1 cellular context compared by ENCODE assay signal in genomic region chr17:28576758-28577465, GRCh38.
TF ChIP-seq lines count a peak whose summit lies in the region.

Gene ALDOC, minus strand, starts transcription at chr17:28576895. Its CDS starts 1,363 bp downstream, at chr17:28575532.

TF ChIP-seq in HepG2, 621 proteins besides CTCF, POLR2A, EP300 and RAD21 (continued from another document and continues in another):
- no peak for TF ChIP-seq ZBTB46 (CRISPR knock-in tag; IDR thresholded peaks at IDR 0.05; ENCODE audit: borderline replicate concordance)
- peak; percentile 44; the same call in 1 of the 2 replicates for TF ChIP-seq MAZ (IDR thresholded peaks at IDR 0.05; ENCODE audit: borderline replicate concordance, low read depth, low read length)
- peak; percentile 63; the same call in 1 of the 2 replicates for TF ChIP-seq MAZ (CRISPR knock-in tag; IDR thresholded peaks at IDR 0.05; ENCODE audit: low read depth)
- 0 out of 2 replicates have a peak, but pooled peaks have one; percentile 38 for TF ChIP-seq BCL6 (CRISPR knock-in tag; IDR thresholded peaks at IDR 0.05)
- no peak for TF ChIP-seq ZNF333 (CRISPR knock-in tag; IDR thresholded peaks at IDR 0.05; ENCODE audit: borderline replicate concordance)
- peak; percentile 64 for TF ChIP-seq PAXIP1 (CRISPR knock-in tag; conservative IDR thresholded peaks at IDR 0.05)
- peak; percentile 48 for TF ChIP-seq ZNF781 (CRISPR knock-in tag; IDR thresholded peaks at IDR 0.05; ENCODE audit: borderline replicate concordance, not compliant biosample characterization)
- TF ChIP-seq IKZF1 (IDR thresholded peaks at IDR 0.05): no peak
- peak; percentile 57; the same call in 1 of the 2 replicates for TF ChIP-seq ZFP91 (CRISPR knock-in tag; IDR thresholded peaks at IDR 0.05; ENCODE audit: borderline replicate concordance)
- no peak for TF ChIP-seq ZNF674 (CRISPR knock-in tag; IDR thresholded peaks at IDR 0.05; ENCODE audit: low read depth)
- TF ChIP-seq PLRG1 (conservative IDR thresholded peaks at IDR 0.05): no peak
- peak; percentile 75; the same call in 1 of the 2 replicates for TF ChIP-seq RNF2 (conservative IDR thresholded peaks at IDR 0.05; ENCODE audit: low read depth)
- TF ChIP-seq REL (CRISPR knock-in tag; conservative IDR thresholded peaks at IDR 0.05): no peak
- TF ChIP-seq ZNF136 (CRISPR knock-in tag; IDR thresholded peaks at IDR 0.05; ENCODE audit: low read depth): no peak
- peak; percentile 77; the same call in 1 of the 2 replicates for TF ChIP-seq ARID4A (CRISPR knock-in tag; IDR thresholded peaks at IDR 0.05; ENCODE audit: borderline replicate concordance)
- peak; percentile 58 for TF ChIP-seq PATZ1 (CRISPR knock-in tag; IDR thresholded peaks at IDR 0.05)
- no peak for TF ChIP-seq JDP2 (CRISPR knock-in tag; IDR thresholded peaks at IDR 0.05; ENCODE audit: borderline replicate concordance)
- no peak for TF ChIP-seq RFX1 (IDR thresholded peaks at IDR 0.05)
- TF ChIP-seq ATF7 (IDR thresholded peaks at IDR 0.05): no peak
- TF ChIP-seq ATF7 (CRISPR knock-in tag; IDR thresholded peaks at IDR 0.05): no peak
- TF ChIP-seq ZXDC (CRISPR knock-in tag; IDR thresholded peaks at IDR 0.05): no peak
- peak; percentile 77; the same call in 1 of the 2 replicates for TF ChIP-seq SAFB2 (CRISPR knock-in tag; IDR thresholded peaks at IDR 0.05; ENCODE audit: borderline replicate concordance, low read depth)
- no peak for TF ChIP-seq RELA (CRISPR knock-in tag; IDR thresholded peaks at IDR 0.05)
- peak; percentile 80 for TF ChIP-seq ARID5B (CRISPR knock-in tag; IDR thresholded peaks at IDR 0.05)
- TF ChIP-seq ZNF513 (CRISPR knock-in tag; conservative IDR thresholded peaks at IDR 0.05): no peak
- TF ChIP-seq ZBTB1 (CRISPR knock-in tag; IDR thresholded peaks at IDR 0.05; ENCODE audit: borderline replicate concordance): no peak
- TF ChIP-seq ZNF772 (CRISPR knock-in tag; IDR thresholded peaks at IDR 0.05): 0 out of 2 replicates have a peak, but pooled peaks have one; percentile 75
- 0 out of 2 replicates have a peak, but pooled peaks have one; percentile 47 for TF ChIP-seq CSRNP1 (CRISPR knock-in tag; IDR thresholded peaks at IDR 0.05)
- TF ChIP-seq NCOA5 (CRISPR knock-in tag; IDR thresholded peaks at IDR 0.05): no peak
- TF ChIP-seq ZNF430 (CRISPR knock-in tag; IDR thresholded peaks at IDR 0.05): no peak
- no peak for TF ChIP-seq TCF7L2 (IDR thresholded peaks at IDR 0.05; ENCODE audit: low read depth, low read length)
- no peak for TF ChIP-seq ZFAT (CRISPR knock-in tag; conservative IDR thresholded peaks at IDR 0.05)
